ENCODE assay signal across 11 cellular contexts in genomic region chr2:43402452-43402937, GRCh38.
DNase-seq lines count a peak whose midpoint lies in the region; ATAC-seq, FAIRE-seq and TF ChIP-seq lines count a peak whose summit lies in the region.
"Had no signal": no experiment of that assay in that cellular context is flagged by ENCODE, and none has a peak within 500 bp of the region (broad histone marks: within the 10 kb centered on the region; RNA-seq: fewer than 3 reads in every experiment).

No MANE protein-coding gene starts in this region.

- peak; percentile 48; the same call in 1 of the 2 replicates for TF ChIP-seq POLR2A in GM12892 (IDR thresholded peaks at IDR 0.05; ENCODE audit: low read depth, low read length)

- H3K36me3 ChIP-seq in esophagus (ENCODE audit: control insufficient read depth in 2 of 2, insufficient read depth in 2 of 2, low read length in 1 of 2): no peaks in the 10 kb centered on the region

- no peaks in the 10 kb centered on the region for H3K9me3 ChIP-seq in esophagus (ENCODE audit: control insufficient read depth in 2 of 2, insufficient read depth in 1 of 2, low read depth in 1 of 2, low read length in 1 of 2)

- no peak overlapping the region for H3K4me3 ChIP-seq in esophagus (ENCODE audit: low read depth in 1 of 2, low read length in 2 of 2)

- FAIRE-seq in GM12892 (lab: Jason Lieb, UNC): peak; percentile 98
- FAIRE-seq: astrocyte had no signal

- H3K27ac ChIP-seq in esophagus (ENCODE audit: low read depth in 2 of 2, low read length in 1 of 2) (peak overlapping the region; percentile 39 to 78), substantia nigra (ENCODE audit: low read depth, low read length, poor library complexity, severe bottlenecking) (no peak overlapping the region)

- H3K4me1 ChIP-seq in esophagus (ENCODE audit: control insufficient read depth in 2 of 2, insufficient read depth in 2 of 2, low read length in 1 of 2): peaks cover 0 to 5% of the 10 kb centered on the region in 2 donors

- H3K27me3 ChIP-seq in esophagus (ENCODE audit: control insufficient read depth in 1 of 2, insufficient read depth in 2 of 2, low read length in 2 of 2): no peaks in the 10 kb centered on the region

- WGBS in esophagus, 2 donors: 51 to 57% methylated on average over 4 of the region's 4 CpGs

- ATAC-seq in GM21367 (IDR thresholded peaks at IDR 0.05; ENCODE audit: unreplicated experiment) (peak; percentile 44), HG03159 (IDR thresholded peaks at IDR 0.05; ENCODE audit: unreplicated experiment) (peak; percentile 36)
- ATAC-seq: CD8-positive, alpha-beta T cell had no signal

- no peak for DNase-seq in GM12892 (ENCODE audit: insufficient read length)
- no peak for DNase-seq in substantia nigra (lab: John Stamatoyannopoulos, UW)
- no peak for DNase-seq in NCI-H146 (lab: John Stamatoyannopoulos, UW)
- DNase-seq in NCI-H1436 treated with DMSO at 0.1 percent for 48 hours (lab: John Stamatoyannopoulos, UW): no peak
- no peak for DNase-seq in NCI-H187 treated with DMSO at 0.1 percent for 48 hours (lab: John Stamatoyannopoulos, UW)
- DNase-seq: CD8-positive, alpha-beta T cell; T1000 had no signal
